ENCODE assay signal across 21 cellular contexts in genomic region chr12:71306808-71307207, GRCh38.
"Had no signal": no experiment of that assay in that cellular context is flagged by ENCODE, and none has a peak within 500 bp of the region (broad histone marks: within the 10 kb centered on the region; RNA-seq: fewer than 3 reads in every experiment).

No MANE protein-coding gene starts in this region.

- H3K9ac ChIP-seq: SK-N-SH had no signal

- H3K4me3 ChIP-seq: MG63 had no signal

- H3K4me2 ChIP-seq: SK-N-SH had no signal

- DNase-seq: KG1, MG63, NCI-H1092, NCI-H1105 treated with DMSO at 0.1 percent for 48 hours, NCI-H1417 treated with DMSO at 0.1 percent for 48 hours, NCI-H146, NCI-H1694 treated with DMSO at 0.1 percent for 48 hours, NCI-H1930, NCI-H2081, NCI-H2107, NCI-H2227 treated with DMSO at 0.1 percent for 48 hours, NCI-H446, NCI-H510A, NCI-H524 treated with DMSO at 0.1 percent for 48 hours, NCI-H69, NCI-H774, SHP77, SK-N-SH, SW 1271 had no signal

- ATAC-seq: Panc1 had no signal

- H3K27ac ChIP-seq: RWPE1 had no signal

- H3K27me3 ChIP-seq: MG63 had no signal

- H3K36me3 ChIP-seq: MG63 had no signal

- H3K9me3 ChIP-seq: SK-N-SH had no signal
